Comparison of ENCODE assay signal across 8 cellular contexts in genomic region chr22:20156042-20156389, GRCh38.
"Had no signal": no experiment of that assay in that cellular context is flagged by ENCODE, and none has a peak within 500 bp of the region (broad histone marks: within the 10 kb centered on the region; RNA-seq: fewer than 3 reads in every experiment).

No MANE protein-coding gene starts in this region.

- H3K4me3 ChIP-seq: SK-N-MC had no signal

- DNase-seq: Karpas-422, KG1, NCI-H2081 treated with DMSO at 0.1 percent for 48 hours, NCI-H226, RPMI8226, SIG-M5 had no signal

- H3K36me3 ChIP-seq: SJSA1 had no signal

- H3K9me3 ChIP-seq: SJSA1 had no signal

- H3K27ac ChIP-seq: SJSA1, SK-N-MC had no signal

- H3K27me3 ChIP-seq: SJSA1 had no signal
